Comparison of ENCODE assay signal across 12 cellular contexts in the genomic region with DNA sequence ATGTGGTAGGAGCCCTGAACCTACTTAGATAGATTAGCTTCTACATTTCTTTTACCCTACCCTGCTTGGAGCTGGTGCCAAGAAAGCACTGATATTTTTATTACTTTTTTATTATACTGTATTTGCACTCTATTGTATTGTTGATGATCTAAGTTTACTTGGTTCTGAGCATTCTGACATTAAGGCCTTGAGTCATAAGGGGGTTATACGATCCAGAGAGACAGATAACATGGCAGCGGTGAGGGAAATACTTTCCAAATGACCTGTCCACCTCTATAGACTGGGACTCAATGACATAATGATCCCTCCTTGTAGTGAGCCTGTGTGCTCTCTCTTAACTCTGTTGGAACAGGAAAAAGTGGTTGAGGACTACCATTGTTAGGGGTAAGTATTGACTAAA.
DNase-seq lines count a peak whose midpoint lies in the region; ATAC-seq and TF ChIP-seq lines count a peak whose summit lies in the region.
"Had no signal": no experiment of that assay in that cellular context is flagged by ENCODE, and none has a peak within 500 bp of the region (broad histone marks: within the 10 kb centered on the region; RNA-seq: fewer than 3 reads in every experiment).

No MANE protein-coding gene starts in this region.

- H3K4me3 ChIP-seq in SJCRH30 (no peak overlapping the region), osteoblast (ENCODE audit: insufficient read depth, low read length) (no peak overlapping the region)
- no peak overlapping the region for H3K4me3 ChIP-seq in effector memory CD4-positive, alpha-beta T cell (ENCODE audit: insufficient read depth, low read depth, low read length, poor library complexity, severe bottlenecking)
- H3K4me3 ChIP-seq: left ventricle myocardium inferior had no signal

- H3K4me2 ChIP-seq in osteoblast (ENCODE audit: insufficient read depth, low read length) = peak overlapping the region; percentile 47

- H3K27ac ChIP-seq in SJCRH30 (peak overlapping the region; percentile 67), osteoblast (ENCODE audit: low read depth, low read length) (peak overlapping the region; percentile 48)
- H3K27ac ChIP-seq in effector memory CD4-positive, alpha-beta T cell (ENCODE audit: insufficient read depth, low read length, poor library complexity, severe bottlenecking) = no peak overlapping the region
- H3K27ac ChIP-seq: left ventricle myocardium inferior, parathyroid adenoma had no signal

- H3K4me1 ChIP-seq in SJCRH30 (peaks cover 30% of the 10 kb centered on the region), osteoblast (ENCODE audit: insufficient read depth, low read length) (peaks cover 35% of the 10 kb centered on the region)
- no peaks in the 10 kb centered on the region for H3K4me1 ChIP-seq in effector memory CD4-positive, alpha-beta T cell (ENCODE audit: control insufficient read depth, insufficient read depth, low read length, poor library complexity, severe bottlenecking)
- H3K4me1 ChIP-seq: left ventricle myocardium inferior, parathyroid adenoma had no signal

- H3K9me3 ChIP-seq in SJCRH30 (replicated peaks) (no peaks in the 10 kb centered on the region), osteoblast (ENCODE audit: low read depth, low read length) (no peaks in the 10 kb centered on the region)
- no peaks in the 10 kb centered on the region for H3K9me3 ChIP-seq in effector memory CD4-positive, alpha-beta T cell (ENCODE audit: control insufficient read depth, low read length)
- H3K9me3 ChIP-seq: left ventricle myocardium inferior had no signal

- peaks cover 31% of the 10 kb centered on the region for H3K36me3 ChIP-seq in SJCRH30
- no peaks in the 10 kb centered on the region for H3K36me3 ChIP-seq in osteoblast (ENCODE audit: insufficient read depth, low read length)
- peaks cover 25% of the 10 kb centered on the region for H3K36me3 ChIP-seq in effector memory CD4-positive, alpha-beta T cell (ENCODE audit: control insufficient read depth, insufficient read depth, low read length)

- DNase-seq in HCEC 1CT (peak; percentile 77), SJCRH30 (peak; percentile 17 to 40), osteoblast (ENCODE audit: insufficient read length, low spot score, missing footprints) (no peak), DMS79 treated with DMSO at 0.1 percent for 48 hours (lab: John Stamatoyannopoulos, UW) (no peak), foreskin melanocyte (no peak)
- no peak for DNase-seq in effector memory CD4-positive, alpha-beta T cell
- DNase-seq: activated CD4-positive, alpha-beta T cell treated with anti-CD3 and anti-CD28 coated beads for 1 hour; left ventricle myocardium inferior; stimulated activated CD4-positive, alpha-beta T cell treated with anti-CD3 and anti-CD28 coated beads, Interleukin-4, amount 100 ng/mL, for 1 hour had no signal

- H2AFZ ChIP-seq in osteoblast (ENCODE audit: low read length) = no peak overlapping the region
- H2AFZ ChIP-seq: parathyroid adenoma had no signal

- no peaks in the 10 kb centered on the region for H3K79me2 ChIP-seq in osteoblast (ENCODE audit: insufficient read depth, low read length)
- H3K79me2 ChIP-seq: parathyroid adenoma had no signal

- H4K20me1 ChIP-seq in osteoblast (ENCODE audit: insufficient read depth, low read length) = no peaks in the 10 kb centered on the region

- H3K27me3 ChIP-seq in SJCRH30 = no peaks in the 10 kb centered on the region
- no peaks in the 10 kb centered on the region for H3K27me3 ChIP-seq in osteoblast (ENCODE audit: insufficient read depth, low read length)
- H3K27me3 ChIP-seq in effector memory CD4-positive, alpha-beta T cell (replicated peaks; ENCODE audit: control insufficient read depth, insufficient read depth, low read length, poor library complexity, severe bottlenecking) = no peaks in the 10 kb centered on the region

- ATAC-seq in esophagus mucosa (peak; percentile 29), GM18867 (IDR thresholded peaks at IDR 0.05; ENCODE audit: unreplicated experiment) (no peak)

- no peak for TF ChIP-seq CTCF in osteoblast (IDR thresholded peaks at IDR 0.05; ENCODE audit: extremely low read depth, low read depth, low read length)

Comparison
In these comparisons a context has a peak if more than half of its experiments do, and no peak if none do; other contexts are left out.
1. DNase-seq: peak in HCEC 1CT (single experiment) and SJCRH30 (2 of 2); none in osteoblast (single experiment), DMS79 treated with DMSO at 0.1 percent for 48 hours (single experiment), effector memory CD4-positive, alpha-beta T cell (0 of 3) and foreskin melanocyte (single experiment).